1 cellular context compared by ENCODE assay signal in genomic region chr3:150583028-150583427, GRCh38.
TF ChIP-seq lines count a peak whose summit lies in the region.

No MANE protein-coding gene starts in this region.

TF ChIP-seq in GM12878, 131 proteins besides CTCF, POLR2A, EP300 and RAD21:
- no peak for TF ChIP-seq MEF2B (IDR thresholded peaks at IDR 0.05; ENCODE audit: partially characterized antibody, poor library complexity, severe bottlenecking)
- TF ChIP-seq NFIC (IDR thresholded peaks at IDR 0.05; ENCODE audit: low read depth, low read length), result peak; percentile 73
- TF ChIP-seq TCF7 (IDR thresholded peaks at IDR 0.05; ENCODE audit: borderline replicate concordance), result no peak
- TF ChIP-seq BHLHE40 (IDR thresholded peaks at IDR 0.05; ENCODE audit: borderline replicate concordance in 1 of 2, low read depth in 2 of 2, low read length in 1 of 2), result no peak
- peak; percentile 73 for TF ChIP-seq ZNF384 (IDR thresholded peaks at IDR 0.05; ENCODE audit: borderline replicate concordance, low read depth, low read length)
- TF ChIP-seq MTA2 (IDR thresholded peaks at IDR 0.05; ENCODE audit: low read depth), result 0 out of 2 replicates have a peak, but pooled peaks have one; percentile 31
- TF ChIP-seq RELB (IDR thresholded peaks at IDR 0.05; ENCODE audit: low read depth), result peak; percentile 85; the same call in 1 of the 2 replicates
- TF ChIP-seq RUNX3 (IDR thresholded peaks at IDR 0.05; ENCODE audit: low read length), result peak; percentile 70
- 0 out of 4 replicates have a peak, but pooled peaks of 1 of the 2 experiments have one; percentile 29 for TF ChIP-seq IKZF2 (IDR thresholded peaks at IDR 0.05)
- TF ChIP-seq PAX5 (IDR thresholded peaks at IDR 0.05; ENCODE audit: borderline replicate concordance, low read depth, low read length), result no peak
- TF ChIP-seq IKZF1 (conservative IDR thresholded peaks at IDR 0.05), result 0 out of 2 replicates have a peak, but pooled peaks have one; percentile 19
- no peak for TF ChIP-seq MYC (IDR thresholded peaks at IDR 0.05; ENCODE audit: insufficient read depth, insufficient read length, insufficient replicate concordance, low read length, severe bottlenecking)
- TF ChIP-seq GABPA (IDR thresholded peaks at IDR 0.05; ENCODE audit: low read depth), result 0 out of 2 replicates have a peak, but pooled peaks have one; percentile 19
